Comparison of ENCODE assay signal across 8 cellular contexts in genomic region chrX:1391707-1392375, GRCh38. TPM values are rescaled to one million over a fixed set of nuclear protein-coding genes. Genes with fewer than 3 reads are reported as not detected.
DNase-seq lines count a peak whose midpoint lies in the region; ATAC-seq and TF ChIP-seq lines count a peak whose summit lies in the region.

Gene SLC25A6, minus strand, starts transcription at chrX:1392113. Its CDS starts 104 bp downstream, at chrX:1392009.

- DNase-seq in Caki2 (ENCODE audit: low read depth) (peak; percentile 93), KBM-7 (peak; percentile 99), activated T-cell treated with anti-CD3 and anti-CD28 coated beads for 48 hours (ENCODE audit: low read depth) (peak; percentile 100), fibroblast of peridontal ligament (ENCODE audit: extremely low read depth) (peak; percentile 95), neural crest cell (ENCODE audit: low read depth, low spot score) (peak; percentile 99), NCI-H2227 treated with DMSO at 0.1 percent for 48 hours (lab: John Stamatoyannopoulos, UW) (no peak)

- peaks cover 43% of the 10 kb centered on the region for H3K4me1 Mint-ChIP-seq in neural crest cell

- in situ Hi-C loops in Caki2 (cut with HindIII; ENCODE audit: low pct_unique_long_range_greater_than_20kb, low sequenced_read_pairs): no loop called here
- in situ Hi-C loops in KBM-7 (cut with MboI; ENCODE audit: low pct_unique_long_range_greater_than_20kb, low sequenced_read_pairs): no loop called here

- peak within 1 kb of the TSS; percentile 92 for H3K4me3 Mint-ChIP-seq in neural crest cell

- H3K36me3 Mint-ChIP-seq in neural crest cell (ENCODE audit: low read depth): peaks cover 30% of the 10 kb centered on the region

- peak; percentile 97 for ATAC-seq in GM21576 (IDR thresholded peaks at IDR 0.05; ENCODE audit: unreplicated experiment)

- peak within 1 kb of the TSS; percentile 98 for H3K27ac Mint-ChIP-seq in neural crest cell (ENCODE audit: unreplicated experiment)

- no peaks in the 10 kb centered on the region for H3K9me3 Mint-ChIP-seq in neural crest cell

- TF ChIP-seq CTCF in neural crest cell (conservative IDR thresholded peaks at IDR 0.05) (peak; percentile 42), subcutaneous adipose tissue (IDR thresholded peaks at IDR 0.05; ENCODE audit: low read depth) (no peak)

- peaks cover 3% of the 10 kb centered on the region for H3K27me3 Mint-ChIP-seq in neural crest cell (ENCODE audit: low read depth)

RNA-seq across cellular contexts. Expression of gene SLC25A6, which starts in this region (rescaled TPM):
- total RNA-seq in Caki2 (2014; rRNA removed; shearing (Covaris generic); ENCODE audit: low replicate concordance): 310 and 317 TPM in 2 replicates
- total RNA-seq in neural crest cell: 507 and 510 TPM in 2 replicates
- 100 to 1,000 TPM; 151 to 341 (median 252) TPM for total RNA-seq in subcutaneous adipose tissue
